Comparison of ENCODE assay signal across 21 cellular contexts in the genomic region with DNA sequence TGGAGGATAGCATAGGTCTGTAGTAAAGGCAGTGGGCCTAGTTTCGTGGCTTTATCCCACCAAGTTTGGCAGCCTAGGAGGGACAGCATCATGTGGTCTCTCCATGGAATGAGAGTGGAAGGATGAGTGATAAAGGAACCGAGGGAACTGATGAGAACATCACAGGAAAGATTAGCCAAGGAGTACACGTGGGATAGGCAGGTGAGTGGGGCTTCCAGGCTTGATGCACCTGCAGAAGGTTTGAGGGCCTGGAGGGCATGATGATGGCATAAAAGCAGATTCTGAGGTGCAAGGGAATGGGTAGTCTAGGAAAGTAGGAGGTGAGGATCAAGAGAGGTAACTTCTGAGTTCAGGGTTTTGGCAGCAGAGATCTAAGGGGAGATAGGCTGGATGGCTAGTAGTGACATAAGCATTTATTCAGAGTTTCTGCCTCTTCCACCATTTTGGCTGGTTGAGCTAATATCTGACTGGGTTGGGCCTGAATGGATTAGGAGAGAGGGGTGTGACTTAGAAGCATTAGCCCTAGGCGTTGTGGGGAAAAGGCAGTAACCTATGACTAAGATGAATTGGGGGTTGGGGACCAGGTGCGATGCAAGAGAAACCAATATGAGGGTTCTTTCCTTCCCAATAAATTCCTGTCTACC.
"Had no signal": no experiment of that assay in that cellular context is flagged by ENCODE, and none has a peak within 500 bp of the region (broad histone marks: within the 10 kb centered on the region; RNA-seq: fewer than 3 reads in every experiment).

No MANE protein-coding gene starts in this region.

- H3K4me3 ChIP-seq: body of pancreas, dorsolateral prefrontal cortex, hepatocyte, left ventricle myocardium inferior, thoracic aorta, upper lobe of left lung had no signal

- DNase-seq: activated CD4-positive, alpha-beta memory T cell treated with anti-CD3 and anti-CD28 coated beads for 36 hours; activated CD4-positive, alpha-beta T cell treated with anti-CD3 and anti-CD28 coated beads for 48 hours; activated effector memory CD4-positive, alpha-beta T cell treated with anti-CD3 and anti-CD28 coated beads, Interleukin-2, amount 50 U/mL, for 16 hours; activated T-cell treated with anti-CD3 and anti-CD28 coated beads for 4 hours; anterior cingulate cortex; body of pancreas; central memory CD4-positive, alpha-beta T cell; dorsolateral prefrontal cortex; foreskin melanocyte; glutamatergic neuron; immature natural killer cell; left ventricle myocardium inferior; midbrain; natural killer cell; retina; stimulated activated CD4-positive, alpha-beta T cell treated with anti-CD3 and anti-CD28 coated beads, Interleukin-4, amount 100 ng/mL, for 24 hours; stimulated activated naive CD4-positive, alpha-beta T cell treated with Interleukin-2 at 50 U/mL for 16 hours; upper lobe of left lung had no signal

- H3K27me3 ChIP-seq: body of pancreas, hepatocyte, upper lobe of left lung had no signal

- H3K9me3 Mint-ChIP-seq: activated CD4-positive, alpha-beta memory T cell treated with anti-CD3 and anti-CD28 coated beads for 36 hours; activated naive CD4-positive, alpha-beta T cell treated with anti-CD3 and anti-CD28 coated beads, Interleukin-2, amount 50 U/mL, for 24 hours; immature natural killer cell; natural killer cell had no signal

- H3K4me2 ChIP-seq: hepatocyte had no signal

- H3K27ac Mint-ChIP-seq: activated CD4-positive, alpha-beta memory T cell treated with anti-CD3 and anti-CD28 coated beads for 36 hours; activated naive CD4-positive, alpha-beta T cell treated with anti-CD3 and anti-CD28 coated beads, Interleukin-2, amount 50 U/mL, for 24 hours; immature natural killer cell; natural killer cell had no signal

- H3K36me3 ChIP-seq: left ventricle myocardium inferior, thoracic aorta, upper lobe of left lung had no signal

- H3K4me1 Mint-ChIP-seq: immature natural killer cell, natural killer cell had no signal

- H3K36me3 Mint-ChIP-seq: activated CD4-positive, alpha-beta memory T cell treated with anti-CD3 and anti-CD28 coated beads for 36 hours; activated naive CD4-positive, alpha-beta T cell treated with anti-CD3 and anti-CD28 coated beads, Interleukin-2, amount 50 U/mL, for 24 hours; immature natural killer cell; natural killer cell had no signal

- ATAC-seq: natural killer cell had no signal

- H3K9me3 ChIP-seq: body of pancreas, left ventricle myocardium inferior, thoracic aorta, upper lobe of left lung had no signal

- H3K27me3 Mint-ChIP-seq: activated naive CD4-positive, alpha-beta T cell treated with anti-CD3 and anti-CD28 coated beads, Interleukin-2, amount 50 U/mL, for 24 hours had no signal

- H3K27ac ChIP-seq: dorsolateral prefrontal cortex, hepatocyte, thoracic aorta, upper lobe of left lung had no signal

- H3K4me3 Mint-ChIP-seq: activated CD4-positive, alpha-beta memory T cell treated with anti-CD3 and anti-CD28 coated beads for 36 hours; activated naive CD4-positive, alpha-beta T cell treated with anti-CD3 and anti-CD28 coated beads, Interleukin-2, amount 50 U/mL, for 24 hours; immature natural killer cell; natural killer cell had no signal
